In genomic region chr2:63840785-63841253, GRCh38 we compare ENCODE assay signal across 1 cellular context.
TF ChIP-seq lines count a peak whose summit lies in the region.

No MANE protein-coding gene starts in this region.

TF ChIP-seq in K562, 482 proteins besides CTCF, POLR2A, EP300 and RAD21 (continued from another document and continues in another):
- TF ChIP-seq ZBTB2 (IDR thresholded peaks at IDR 0.05) (peak; percentile 55), RFX1 (IDR thresholded peaks at IDR 0.05) (no peak), CHD1 (IDR thresholded peaks at IDR 0.05; ENCODE audit: low read length) (no peak), ETS1 (conservative IDR thresholded peaks at IDR 0.05; ENCODE audit: control insufficient read depth, low read depth, low read length) (no peak; the same call in 1 of the 2 replicates), SMARCA4 (IDR thresholded peaks at IDR 0.05) (no peak), ADNP (tag; IDR thresholded peaks at IDR 0.05) (no peak), ZNF354B (CRISPR knock-in tag; IDR thresholded peaks at IDR 0.05) (no peak), ZNF197 (CRISPR knock-in tag; IDR thresholded peaks at IDR 0.05; ENCODE audit: low read depth) (no peak), ARID2 (IDR thresholded peaks at IDR 0.05) (no peak), SFPQ (IDR thresholded peaks at IDR 0.05; ENCODE audit: low read depth, low read length) (no peak), ASH1L (IDR thresholded peaks at IDR 0.05; ENCODE audit: borderline replicate concordance, low read depth, partially characterized antibody) (peak; percentile 96), THAP12 (CRISPR knock-in tag; IDR thresholded peaks at IDR 0.05) (peak; percentile 37; the same call in 1 of the 2 replicates), POLR2G (IDR thresholded peaks at IDR 0.05; ENCODE audit: low read depth, low read length) (peak; percentile 95), ARID1B (IDR thresholded peaks at IDR 0.05) (peak; percentile 45; the same call in 1 of the 2 replicates), ATF1 (CRISPR knock-in tag; IDR thresholded peaks at IDR 0.05) (no peak), ATF1 (tag; IDR thresholded peaks at IDR 0.05) (peak; percentile 92), SIN3A (IDR thresholded peaks at IDR 0.05; ENCODE audit: borderline replicate concordance in 2 of 2, control insufficient read depth in 1 of 2, low read depth in 2 of 2, low read length in 2 of 2) (peak; percentile 31 to 67; a peak in 3 of 4 replicates), ZNF589 (CRISPR knock-in tag; IDR thresholded peaks at IDR 0.05; ENCODE audit: low read depth) (no peak), PRDM10 (IDR thresholded peaks at IDR 0.05; ENCODE audit: partially characterized antibody) (peak; percentile 38), FIP1L1 (IDR thresholded peaks at IDR 0.05; ENCODE audit: low read depth, low read length, poor library complexity, severe bottlenecking) (peak; percentile 7), HDAC3 (IDR thresholded peaks at IDR 0.05; ENCODE audit: borderline replicate concordance, partially characterized antibody) (no peak), DACH1 (IDR thresholded peaks at IDR 0.05; ENCODE audit: partially characterized antibody) (peak; percentile 79), E2F1 (CRISPR knock-in tag; IDR thresholded peaks at IDR 0.05) (no peak), MEF2A (IDR thresholded peaks at IDR 0.05; ENCODE audit: control insufficient read depth, low read depth, low read length) (no peak), PHB2 (IDR thresholded peaks at IDR 0.05; ENCODE audit: low read depth) (no peak), CBX3 (IDR thresholded peaks at IDR 0.05; ENCODE audit: borderline replicate concordance in 1 of 2, low read length in 2 of 2) (peak in 1 of 2 experiments; percentile 49; a peak in 1 of 3 replicates), SOX6 (IDR thresholded peaks at IDR 0.05) (peak; percentile 32; the same call in 1 of the 2 replicates), HBP1 (CRISPR knock-in tag; IDR thresholded peaks at IDR 0.05) (peak; percentile 65; the same call in 1 of the 2 replicates), NR0B1 (IDR thresholded peaks at IDR 0.05; ENCODE audit: partially characterized antibody) (no peak), POLR2AphosphoS5 (IDR thresholded peaks at IDR 0.05; ENCODE audit: control insufficient read depth, insufficient read depth, low read depth, low read length) (peak; percentile 75), COPS2 (conservative IDR thresholded peaks at IDR 0.05) (no peak), HMBOX1 (IDR thresholded peaks at IDR 0.05) (no peak), MCM2 (IDR thresholded peaks at IDR 0.05; ENCODE audit: low read depth) (no peak), TRIM24 (IDR thresholded peaks at IDR 0.05) (peak in 1 of 2 experiments; percentile 41; a peak in 1 of 4 replicates), CSDE1 (IDR thresholded peaks at IDR 0.05) (0 out of 4 replicates have a peak, but pooled peaks of 1 of the 2 experiments have one; percentile 37), ZBTB12 (CRISPR knock-in tag; IDR thresholded peaks at IDR 0.05) (no peak), CCNT2 (IDR thresholded peaks at IDR 0.05; ENCODE audit: borderline replicate concordance, extremely low read depth, insufficient read length, low read depth, low read length) (peak; percentile 60), ZNF785 (CRISPR knock-in tag; IDR thresholded peaks at IDR 0.05) (no peak), CREB5 (CRISPR knock-in tag; IDR thresholded peaks at IDR 0.05) (no peak), ZBTB17 (CRISPR knock-in tag; IDR thresholded peaks at IDR 0.05) (peak; percentile 11; the same call in 1 of the 2 replicates), TAF7 (tag; IDR thresholded peaks at IDR 0.05) (peak; percentile 62), KDM4B (IDR thresholded peaks at IDR 0.05; ENCODE audit: borderline replicate concordance in 2 of 2, low read depth in 1 of 2) (no peak), TARDBP (IDR thresholded peaks at IDR 0.05) (no peak)
